In genomic region chrY:15805985-15806384, GRCh38 we compare ENCODE assay signal across 34 cellular contexts.
"Had no signal": no experiment of that assay in that cellular context is flagged by ENCODE, and none has a peak within 500 bp of the region (broad histone marks: within the 10 kb centered on the region; RNA-seq: fewer than 3 reads in every experiment).

No MANE protein-coding gene starts in this region.

- DNase-seq: Karpas-422, Kasumi-1, MG63, MM.1S, MV-4-11, NCI-H1048, NCI-H1092, NCI-H1092 treated with DMSO at 0.1 percent for 48 hours, NCI-H1105, NCI-H1105 treated with DMSO at 0.1 percent for 48 hours, NCI-H1417, NCI-H1417 treated with DMSO at 0.1 percent for 48 hours, NCI-H1436, NCI-H1436 treated with DMSO at 0.1 percent for 48 hours, NCI-H146, NCI-H1694, NCI-H1694 treated with DMSO at 0.1 percent for 48 hours, NCI-H187, NCI-H187 treated with DMSO at 0.1 percent for 48 hours, NCI-H1930, NCI-H2029, NCI-H2029 treated with DMSO at 0.1 percent for 48 hours, NCI-H2081, NCI-H2081 treated with DMSO at 0.1 percent for 48 hours, NCI-H2107, NCI-H2171, NCI-H2171 treated with DMSO at 0.1 percent for 48 hours, NCI-H2227 treated with DMSO at 0.1 percent for 48 hours, NCI-H226, NCI-H345, NCI-H446, NCI-H510A, NCI-H510A treated with DMSO at 0.1 percent for 48 hours had no signal

- H3K27ac ChIP-seq: KMS-11 had no signal

- H3K4me2 ChIP-seq: KMS-11 had no signal

- H3K27me3 ChIP-seq: MG63 had no signal

- H3K9ac ChIP-seq: KMS-11 had no signal

- H3K36me3 ChIP-seq: MG63 had no signal

- H3K4me3 ChIP-seq: MG63 had no signal

- H3K9me3 ChIP-seq: MG63 had no signal
